Comparison of ENCODE assay signal across 1 cellular context in the genomic region with DNA sequence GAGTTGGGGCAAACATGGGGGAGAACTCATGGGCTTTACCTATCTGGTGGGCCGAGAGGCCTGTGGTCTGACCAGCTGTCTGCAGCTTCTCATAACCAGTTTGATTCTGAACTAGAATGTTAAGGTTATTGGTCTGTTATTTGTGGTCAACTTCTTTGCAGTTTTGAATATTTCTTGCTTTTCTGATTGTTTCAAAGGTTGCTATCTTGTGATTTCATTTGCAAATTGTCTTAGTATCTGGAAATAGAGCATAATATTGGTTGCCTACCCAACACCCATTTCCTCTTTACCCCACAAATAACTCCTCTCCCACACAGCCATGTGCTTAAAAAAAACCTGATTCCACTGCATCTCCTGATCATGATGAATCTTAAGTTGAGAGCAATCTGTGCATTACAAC.
TF ChIP-seq lines count a peak whose summit lies in the region.

No MANE protein-coding gene starts in this region.

TF ChIP-seq in GM12878, 131 proteins besides CTCF, POLR2A, EP300 and RAD21 (continued from another document):
- TF ChIP-seq, protein P1, sequence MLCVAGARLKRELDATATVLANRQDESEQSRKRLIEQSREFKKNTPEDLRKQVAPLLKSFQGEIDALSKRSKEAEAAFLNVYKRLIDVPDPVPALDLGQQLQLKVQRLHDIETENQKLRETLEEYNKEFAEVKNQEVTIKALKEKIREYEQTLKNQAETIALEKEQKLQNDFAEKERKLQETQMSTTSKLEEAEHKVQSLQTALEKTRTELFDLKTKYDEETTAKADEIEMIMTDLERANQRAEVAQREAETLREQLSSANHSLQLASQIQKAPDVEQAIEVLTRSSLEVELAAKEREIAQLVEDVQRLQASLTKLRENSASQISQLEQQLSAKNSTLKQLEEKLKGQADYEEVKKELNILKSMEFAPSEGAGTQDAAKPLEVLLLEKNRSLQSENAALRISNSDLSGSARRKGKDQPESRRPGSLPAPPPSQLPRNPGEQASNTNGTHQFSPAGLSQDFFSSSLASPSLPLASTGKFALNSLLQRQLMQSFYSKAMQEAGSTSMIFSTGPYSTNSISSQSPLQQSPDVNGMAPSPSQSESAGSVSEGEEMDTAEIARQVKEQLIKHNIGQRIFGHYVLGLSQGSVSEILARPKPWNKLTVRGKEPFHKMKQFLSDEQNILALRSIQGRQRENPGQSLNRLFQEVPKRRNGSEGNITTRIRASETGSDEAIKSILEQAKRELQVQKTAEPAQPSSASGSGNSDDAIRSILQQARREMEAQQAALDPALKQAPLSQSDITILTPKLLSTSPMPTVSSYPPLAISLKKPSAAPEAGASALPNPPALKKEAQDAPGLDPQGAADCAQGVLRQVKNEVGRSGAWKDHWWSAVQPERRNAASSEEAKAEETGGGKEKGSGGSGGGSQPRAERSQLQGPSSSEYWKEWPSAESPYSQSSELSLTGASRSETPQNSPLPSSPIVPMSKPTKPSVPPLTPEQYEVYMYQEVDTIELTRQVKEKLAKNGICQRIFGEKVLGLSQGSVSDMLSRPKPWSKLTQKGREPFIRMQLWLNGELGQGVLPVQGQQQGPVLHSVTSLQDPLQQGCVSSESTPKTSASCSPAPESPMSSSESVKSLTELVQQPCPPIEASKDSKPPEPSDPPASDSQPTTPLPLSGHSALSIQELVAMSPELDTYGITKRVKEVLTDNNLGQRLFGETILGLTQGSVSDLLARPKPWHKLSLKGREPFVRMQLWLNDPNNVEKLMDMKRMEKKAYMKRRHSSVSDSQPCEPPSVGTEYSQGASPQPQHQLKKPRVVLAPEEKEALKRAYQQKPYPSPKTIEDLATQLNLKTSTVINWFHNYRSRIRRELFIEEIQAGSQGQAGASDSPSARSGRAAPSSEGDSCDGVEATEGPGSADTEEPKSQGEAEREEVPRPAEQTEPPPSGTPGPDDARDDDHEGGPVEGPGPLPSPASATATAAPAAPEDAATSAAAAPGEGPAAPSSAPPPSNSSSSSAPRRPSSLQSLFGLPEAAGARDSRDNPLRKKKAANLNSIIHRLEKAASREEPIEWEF (IDR thresholded peaks at IDR 0.05; ENCODE audit: insufficient replicate concordance, low read depth, low read length): peak; percentile 59
- TF ChIP-seq MEF2A (IDR thresholded peaks at IDR 0.05; ENCODE audit: insufficient read depth, low read depth, low read length) (peak; percentile 69), RB1 (IDR thresholded peaks at IDR 0.05; ENCODE audit: borderline replicate concordance) (no peak), MEF2B (IDR thresholded peaks at IDR 0.05; ENCODE audit: partially characterized antibody, poor library complexity, severe bottlenecking) (peak; percentile 72), NR2C1 (IDR thresholded peaks at IDR 0.05) (no peak), PAX5 (IDR thresholded peaks at IDR 0.05; ENCODE audit: borderline replicate concordance, low read depth, low read length) (peak; percentile 38; the same call in 1 of the 2 replicates), SPI1 (IDR thresholded peaks at IDR 0.05; ENCODE audit: borderline replicate concordance, insufficient read depth, low read depth, low read length) (peak; percentile 51; the same call in 1 of the 2 replicates), HDAC6 (IDR thresholded peaks at IDR 0.05; ENCODE audit: unreplicated experiment) (no peak), IKZF1 (conservative IDR thresholded peaks at IDR 0.05) (0 out of 2 replicates have a peak, but pooled peaks have one; percentile 24), MTA3 (IDR thresholded peaks at IDR 0.05; ENCODE audit: borderline replicate concordance, low read length) (0 out of 2 replicates have a peak, but pooled peaks have one; percentile 28), FOXM1 (IDR thresholded peaks at IDR 0.05; ENCODE audit: low read depth, low read length) (peak; percentile 73; the same call in 1 of the 2 replicates), TCF12 (IDR thresholded peaks at IDR 0.05; ENCODE audit: low read depth, low read length) (peak; percentile 72), NFIC (IDR thresholded peaks at IDR 0.05; ENCODE audit: low read depth, low read length) (peak; percentile 61)
- TF ChIP-seq, protein P2, sequence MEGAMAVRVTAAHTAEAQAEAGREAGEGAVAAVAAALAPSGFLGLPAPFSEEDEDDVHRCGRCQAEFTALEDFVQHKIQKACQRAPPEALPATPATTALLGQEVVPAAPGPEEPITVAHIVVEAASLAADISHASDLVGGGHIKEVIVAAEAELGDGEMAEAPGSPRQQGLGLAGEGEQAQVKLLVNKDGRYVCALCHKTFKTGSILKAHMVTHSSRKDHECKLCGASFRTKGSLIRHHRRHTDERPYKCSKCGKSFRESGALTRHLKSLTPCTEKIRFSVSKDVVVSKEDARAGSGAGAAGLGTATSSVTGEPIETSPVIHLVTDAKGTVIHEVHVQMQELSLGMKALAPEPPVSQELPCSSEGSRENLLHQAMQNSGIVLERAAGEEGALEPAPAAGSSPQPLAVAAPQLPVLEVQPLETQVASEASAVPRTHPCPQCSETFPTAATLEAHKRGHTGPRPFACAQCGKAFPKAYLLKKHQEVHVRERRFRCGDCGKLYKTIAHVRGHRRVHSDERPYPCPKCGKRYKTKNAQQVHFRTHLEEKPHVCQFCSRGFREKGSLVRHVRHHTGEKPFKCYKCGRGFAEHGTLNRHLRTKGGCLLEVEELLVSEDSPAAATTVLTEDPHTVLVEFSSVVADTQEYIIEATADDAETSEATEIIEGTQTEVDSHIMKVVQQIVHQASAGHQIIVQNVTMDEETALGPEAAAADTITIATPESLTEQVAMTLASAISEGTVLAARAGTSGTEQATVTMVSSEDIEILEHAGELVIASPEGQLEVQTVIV (IDR thresholded peaks at IDR 0.05; ENCODE audit: borderline replicate concordance, partially characterized antibody): no peak
- TF ChIP-seq, protein P3, sequence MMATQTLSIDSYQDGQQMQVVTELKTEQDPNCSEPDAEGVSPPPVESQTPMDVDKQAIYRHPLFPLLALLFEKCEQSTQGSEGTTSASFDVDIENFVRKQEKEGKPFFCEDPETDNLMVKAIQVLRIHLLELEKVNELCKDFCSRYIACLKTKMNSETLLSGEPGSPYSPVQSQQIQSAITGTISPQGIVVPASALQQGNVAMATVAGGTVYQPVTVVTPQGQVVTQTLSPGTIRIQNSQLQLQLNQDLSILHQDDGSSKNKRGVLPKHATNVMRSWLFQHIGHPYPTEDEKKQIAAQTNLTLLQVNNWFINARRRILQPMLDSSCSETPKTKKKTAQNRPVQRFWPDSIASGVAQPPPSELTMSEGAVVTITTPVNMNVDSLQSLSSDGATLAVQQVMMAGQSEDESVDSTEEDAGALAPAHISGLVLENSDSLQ (IDR thresholded peaks at IDR 0.05): no peak
- TF ChIP-seq, protein P4, sequence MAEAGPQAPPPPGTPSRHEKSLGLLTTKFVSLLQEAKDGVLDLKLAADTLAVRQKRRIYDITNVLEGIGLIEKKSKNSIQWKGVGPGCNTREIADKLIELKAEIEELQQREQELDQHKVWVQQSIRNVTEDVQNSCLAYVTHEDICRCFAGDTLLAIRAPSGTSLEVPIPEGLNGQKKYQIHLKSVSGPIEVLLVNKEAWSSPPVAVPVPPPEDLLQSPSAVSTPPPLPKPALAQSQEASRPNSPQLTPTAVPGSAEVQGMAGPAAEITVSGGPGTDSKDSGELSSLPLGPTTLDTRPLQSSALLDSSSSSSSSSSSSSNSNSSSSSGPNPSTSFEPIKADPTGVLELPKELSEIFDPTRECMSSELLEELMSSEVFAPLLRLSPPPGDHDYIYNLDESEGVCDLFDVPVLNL (IDR thresholded peaks at IDR 0.05; ENCODE audit: low read depth, low read length): no peak
- TF ChIP-seq, protein P5, sequence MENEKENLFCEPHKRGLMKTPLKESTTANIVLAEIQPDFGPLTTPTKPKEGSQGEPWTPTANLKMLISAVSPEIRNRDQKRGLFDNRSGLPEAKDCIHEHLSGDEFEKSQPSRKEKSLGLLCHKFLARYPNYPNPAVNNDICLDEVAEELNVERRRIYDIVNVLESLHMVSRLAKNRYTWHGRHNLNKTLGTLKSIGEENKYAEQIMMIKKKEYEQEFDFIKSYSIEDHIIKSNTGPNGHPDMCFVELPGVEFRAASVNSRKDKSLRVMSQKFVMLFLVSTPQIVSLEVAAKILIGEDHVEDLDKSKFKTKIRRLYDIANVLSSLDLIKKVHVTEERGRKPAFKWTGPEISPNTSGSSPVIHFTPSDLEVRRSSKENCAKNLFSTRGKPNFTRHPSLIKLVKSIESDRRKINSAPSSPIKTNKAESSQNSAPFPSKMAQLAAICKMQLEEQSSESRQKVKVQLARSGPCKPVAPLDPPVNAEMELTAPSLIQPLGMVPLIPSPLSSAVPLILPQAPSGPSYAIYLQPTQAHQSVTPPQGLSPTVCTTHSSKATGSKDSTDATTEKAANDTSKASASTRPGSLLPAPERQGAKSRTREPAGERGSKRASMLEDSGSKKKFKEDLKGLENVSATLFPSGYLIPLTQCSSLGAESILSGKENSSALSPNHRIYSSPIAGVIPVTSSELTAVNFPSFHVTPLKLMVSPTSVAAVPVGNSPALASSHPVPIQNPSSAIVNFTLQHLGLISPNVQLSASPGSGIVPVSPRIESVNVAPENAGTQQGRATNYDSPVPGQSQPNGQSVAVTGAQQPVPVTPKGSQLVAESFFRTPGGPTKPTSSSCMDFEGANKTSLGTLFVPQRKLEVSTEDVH (IDR thresholded peaks at IDR 0.05; ENCODE audit: low read depth, partially characterized antibody): no peak
